10 cellular contexts compared by ENCODE assay signal in genomic region chr21:37551406-37552355, GRCh38.
DNase-seq lines count a peak whose midpoint lies in the region; ATAC-seq, FAIRE-seq and TF ChIP-seq lines count a peak whose summit lies in the region.
"Had no signal": no experiment of that assay in that cellular context is flagged by ENCODE, and none has a peak within 500 bp of the region (broad histone marks: within the 10 kb centered on the region; RNA-seq: fewer than 3 reads in every experiment).

No MANE protein-coding gene starts in this region.

- H3K4me3 ChIP-seq in psoas muscle = peak overlapping the region; percentile 20

- peaks cover 59% of the 10 kb centered on the region for H3K4me1 ChIP-seq in psoas muscle

- TF ChIP-seq CTCF in psoas muscle (IDR thresholded peaks at IDR 0.05) (no peak), GM10248 (IDR thresholded peaks at IDR 0.05; ENCODE audit: control extremely low read depth, extremely low read depth, low read depth, missing control alignments) (no peak)

- 41 to 50% (median 42%) methylated on average over 22 of the region's 22 CpGs for WGBS in psoas muscle, 3 donors

- CTCF ChIA-PET in GM10248 (lab: Yijun Ruan, JAX) = interaction anchor here (0.8 to 1.2 kb wide), 2 partner anchors 9 to 12 kb away, joined by 3 read pairs; no protein-coding TSS in a partner anchor

- H3K27ac ChIP-seq in psoas muscle = peak overlapping the region; percentile 89

- no peak for TF ChIP-seq POLR2A in H54 (IDR thresholded peaks at IDR 0.05; ENCODE audit: low read depth, low read length)

- H3K9me3 ChIP-seq in psoas muscle = no peaks in the 10 kb centered on the region

- POLR2A ChIA-PET in GM10248 (lab: Yijun Ruan, JAX) = no interaction called here

- intact Hi-C loops in psoas muscle (cut with DNase I) = loop anchor here in 1 of 2 donors (5.0 to 10.0 kb wide), 2 partner anchors 39 to 187 kb away; partner anchors contain the start of gene DYRK1A

- no peak for FAIRE-seq in H54 (lab: Jason Lieb, UNC)

- H3K27me3 ChIP-seq in psoas muscle (ENCODE audit: insufficient read depth in 3 of 3, low read length in 2 of 3) = no peaks in the 10 kb centered on the region

- H3K36me3 ChIP-seq in psoas muscle (ENCODE audit: insufficient read depth in 1 of 2, low read depth in 1 of 2) = no peaks in the 10 kb centered on the region

- ATAC-seq in psoas muscle (peak; percentile 79 to 87 (median 82)), HG03196 (IDR thresholded peaks at IDR 0.05; ENCODE audit: unreplicated experiment) (no peak), HG02870 (IDR thresholded peaks at IDR 0.05; ENCODE audit: unreplicated experiment) (no peak)
- ATAC-seq: activated T-cell treated with anti-CD3 and anti-CD28 coated beads, Interleukin-2, amount 50 U/mL, for 4 hours had no signal

- DNase-seq in H54 (ENCODE audit: insufficient read length, low spot score) = peak; percentile 52
- DNase-seq in NCI-H774 (lab: John Stamatoyannopoulos, UW) = peak; percentile 1
- peak; percentile 28 for DNase-seq in glomerular visceral epithelial cell (ENCODE audit: extremely low spot score)
- DNase-seq in psoas muscle = peak; percentile 71 to 92
- no peak for DNase-seq in activated CD4-positive, alpha-beta T cell treated with anti-CD3 and anti-CD28 coated beads for 4 hours
- no peak for DNase-seq in GM10248 (ENCODE audit: extremely low spot score)
- DNase-seq: activated T-cell treated with anti-CD3 and anti-CD28 coated beads, Interleukin-2, amount 50 U/mL, for 4 hours; kidney glomerular epithelial cell had no signal

Comparison
In these comparisons a context has a peak if more than half of its experiments do, and no peak if none do; other contexts are left out.
1. DNase-seq: peak in H54 (single experiment), NCI-H774 (single experiment), glomerular visceral epithelial cell (single experiment) and psoas muscle (2 of 2); none in activated CD4-positive, alpha-beta T cell treated with anti-CD3 and anti-CD28 coated beads for 4 hours (0 of 2) and GM10248 (single experiment).
2. ATAC-seq: peak in psoas muscle (4 of 4); none in HG03196 (single experiment) and HG02870 (single experiment).